Comparison of ENCODE assay signal across 19 cellular contexts in the genomic region with DNA sequence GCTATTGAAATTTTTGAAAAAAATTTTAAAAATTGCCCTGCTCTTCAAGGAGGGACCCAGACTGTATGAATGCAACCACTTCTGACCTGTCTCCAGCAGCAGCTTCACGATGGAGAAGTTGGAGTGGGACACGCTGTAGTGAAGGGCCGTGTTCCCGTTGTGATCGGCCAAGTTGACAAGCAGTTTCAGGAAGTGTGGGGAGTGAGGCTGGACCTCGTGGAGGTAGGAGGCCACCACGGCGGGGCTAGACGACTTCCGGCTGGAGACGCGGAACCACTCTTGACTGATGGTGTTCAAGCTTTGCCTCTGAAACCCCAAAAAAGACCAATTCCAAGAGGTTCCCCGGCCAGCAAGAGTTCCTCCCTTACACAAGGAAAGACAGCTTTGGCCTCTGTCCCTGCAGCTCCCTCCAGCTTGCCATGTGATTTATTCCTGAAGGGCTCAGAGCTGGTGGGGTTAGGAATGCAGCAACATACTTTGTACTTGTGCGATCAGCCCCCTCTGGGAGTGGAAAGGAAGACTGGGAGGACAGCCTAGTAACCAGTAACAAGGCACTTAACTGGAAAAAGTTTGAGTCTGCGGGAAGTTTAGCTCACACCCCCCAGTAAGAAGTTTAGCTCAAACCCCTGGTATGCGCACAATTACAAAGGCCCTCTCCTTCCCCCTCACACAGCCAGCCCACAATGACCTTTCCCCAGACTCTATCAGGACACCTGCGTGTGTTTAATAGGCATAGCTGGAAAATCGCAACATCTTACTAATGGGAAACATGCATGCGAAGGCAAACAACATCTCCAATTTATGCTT. TPM values are rescaled to one million over a fixed set of nuclear protein-coding genes. Genes with fewer than 3 reads are reported as not detected.
DNase-seq lines count a peak whose midpoint lies in the region; ATAC-seq and TF ChIP-seq lines count a peak whose summit lies in the region.
"Had no signal": no experiment of that assay in that cellular context is flagged by ENCODE, and none has a peak within 500 bp of the region (broad histone marks: within the 10 kb centered on the region; RNA-seq: fewer than 3 reads in every experiment).

No MANE protein-coding gene starts in this region.

- no peak overlapping the region for H2BK12ac ChIP-seq in neuronal stem cell (ENCODE audit: low read length)

- peak overlapping the region; percentile 36 for H2AK5ac ChIP-seq in neuronal stem cell (ENCODE audit: low read depth, low read length)

- ATAC-seq in GM23338 (peak; percentile 75), WTC11 (peak; percentile 77), HG02938 (IDR thresholded peaks at IDR 0.05; ENCODE audit: unreplicated experiment) (no peak), GM21447 (IDR thresholded peaks at IDR 0.05; ENCODE audit: unreplicated experiment) (no peak), HG02884 (IDR thresholded peaks at IDR 0.05; ENCODE audit: unreplicated experiment) (no peak)
- ATAC-seq: A549 had no signal

- H2AFZ ChIP-seq in GM23338 (peak overlapping the region; percentile 78), neuronal stem cell (ENCODE audit: low read length) (no peak overlapping the region)

- peak overlapping the region; percentile 20 for H4K8ac ChIP-seq in neuronal stem cell (ENCODE audit: low read depth, low read length)

- POLR2A ChIA-PET in WTC11 (lab: Charles Lee), result interaction anchor here (1.0 to 1.6 kb wide), 4 partner anchors 20 to 64 kb away, joined by 3 to 4 read pairs (median 3); no protein-coding TSS in a partner anchor

- H3K79me1 ChIP-seq in neuronal stem cell (ENCODE audit: low read depth, low read length), result no peaks in the 10 kb centered on the region

- DNase-seq in GM23338 (ENCODE audit: low spot score) (peak; percentile 41), WTC11 (ENCODE audit: low spot score) (no peak), iPS-NIHi7 (ENCODE audit: extremely low spot score) (peak; percentile 39), neuronal stem cell (ENCODE audit: low spot score) (peak; percentile 31)
- DNase-seq in activated effector memory CD4-positive, alpha-beta T cell treated with anti-CD3 and anti-CD28 coated beads, Interleukin-2, amount 50 U/mL, for 16 hours, result no peak
- DNase-seq: EL, IMR-90, Kasumi-1, MM.1S, NCI-H1092 treated with DMSO at 0.1 percent for 48 hours, NCI-H2227 treated with DMSO at 0.1 percent for 48 hours, NCI-H524 had no signal

- H3K23ac ChIP-seq in neuronal stem cell (ENCODE audit: low read depth, low read length, poor library complexity), result no peak overlapping the region

- no peaks in the 10 kb centered on the region for H3K79me2 ChIP-seq in GM23338 (replicated peaks; ENCODE audit: insufficient read depth)

- H3K4me1 ChIP-seq in GM23338 (ENCODE audit: insufficient read depth) (peaks cover 7% of the 10 kb centered on the region; the same call in 1 of the 2 replicates), neuronal stem cell (ENCODE audit: control insufficient read depth in 2 of 2, insufficient read depth in 1 of 2, low read depth in 1 of 2, low read length in 2 of 2) (peaks cover 0 to 19% of the 10 kb centered on the region in 2 donors)
- H3K4me1 ChIP-seq: A549; BLaER1 treated with 17β-estradiol and CSF1 and Interleukin-3, amounts not matched to agents 10 nM and 100 nM had no signal

- H3K4me2 ChIP-seq in GM23338, result 0 out of 2 replicates have a peak overlapping the region, but pooled peaks have one; percentile 51
- no peak overlapping the region for H3K4me2 ChIP-seq in neuronal stem cell (ENCODE audit: insufficient read depth, low read length, poor library complexity, severe bottlenecking)
- H3K4me2 ChIP-seq: A549; BLaER1 treated with 17β-estradiol and CSF1 and Interleukin-3, amounts not matched to agents 10 nM and 100 nM had no signal

- peak overlapping the region; percentile 82 for H3K18ac ChIP-seq in neuronal stem cell (ENCODE audit: low read length)

- peak overlapping the region; percentile 76 for H2BK120ac ChIP-seq in neuronal stem cell (ENCODE audit: low read depth, low read length)

- H3K36me3 ChIP-seq in GM23338 (ENCODE audit: insufficient read depth) (no peaks in the 10 kb centered on the region), neuronal stem cell (replicated peaks in 1 of 2; ENCODE audit: control insufficient read depth in 2 of 2, insufficient read depth in 2 of 2, low read length in 2 of 2) (no peaks in the 10 kb centered on the region)
- H3K36me3 ChIP-seq: BLaER1 treated with 17β-estradiol and CSF1 and Interleukin-3, amounts not matched to agents 10 nM and 100 nM had no signal

- H3K9ac ChIP-seq in neuronal stem cell (ENCODE audit: low read depth, low read length, poor library complexity), result no peak overlapping the region
- H3K9ac ChIP-seq: BLaER1 treated with 17β-estradiol and CSF1 and Interleukin-3, amounts not matched to agents 10 nM and 100 nM had no signal

- H3K4me3 ChIP-seq in GM23338 (no peak overlapping the region), neuronal stem cell (ENCODE audit: low read length in 2 of 2) (no peak overlapping the region)
- H3K4me3 ChIP-seq: A549; BLaER1 treated with 17β-estradiol and CSF1 and Interleukin-3, amounts not matched to agents 10 nM and 100 nM; SK-N-MC had no signal

- no peaks in the 10 kb centered on the region for H4K20me1 ChIP-seq in GM23338 (replicated peaks; ENCODE audit: insufficient read depth)
- H4K20me1 ChIP-seq: BLaER1 treated with 17β-estradiol and CSF1 and Interleukin-3, amounts not matched to agents 10 nM and 100 nM had no signal

- no peaks in the 10 kb centered on the region for H3K9me2 ChIP-seq in GM23338 (ENCODE audit: insufficient read depth)

- peaks cover 0 to 3% of the 10 kb centered on the region in 2 donors for H3K9me3 ChIP-seq in neuronal stem cell (replicated peaks in 1 of 2; ENCODE audit: control insufficient read depth in 2 of 2, insufficient read depth in 1 of 2, low read depth in 1 of 2, low read length in 2 of 2)
- H3K9me3 ChIP-seq: A549; BLaER1 treated with 17β-estradiol and CSF1 and Interleukin-3, amounts not matched to agents 10 nM and 100 nM had no signal

- no peaks in the 10 kb centered on the region for H3K9me3 Mint-ChIP-seq in GM23338
- H3K9me3 Mint-ChIP-seq in WTC11, result peaks cover 6% of the 10 kb centered on the region

- H3K4me1 Mint-ChIP-seq in GM23338, result peaks cover 19% of the 10 kb centered on the region; the same call in 2 of the 3 replicates
- peaks cover 19% of the 10 kb centered on the region for H3K4me1 Mint-ChIP-seq in WTC11

- no peak overlapping the region for H2BK5ac ChIP-seq in neuronal stem cell (ENCODE audit: low read length)

- CTCF ChIA-PET in WTC11 (lab: Charles Lee), result interaction anchor here (1.0 to 1.6 kb wide), 10 partner anchors 10 to 141 kb away, joined by 3 to 8 read pairs (median 4); no protein-coding TSS in a partner anchor

- no peak overlapping the region for H3K4ac ChIP-seq in neuronal stem cell (ENCODE audit: low read length)

- no peaks in the 10 kb centered on the region for H3K27me3 ChIP-seq in GM23338 (ENCODE audit: insufficient read depth)
- peaks cover 0 to 2% (median 0%) of the 10 kb centered on the region in 3 experiments for H3K27me3 ChIP-seq in neuronal stem cell (ENCODE audit: control insufficient read depth in 3 of 3, insufficient read depth in 3 of 3, low read depth in 1 of 3, low read length in 3 of 3)
- H3K27me3 ChIP-seq: BLaER1 treated with 17β-estradiol and CSF1 and Interleukin-3, amounts not matched to agents 10 nM and 100 nM had no signal

- TF ChIP-seq CTCF in GM23338 (conservative IDR thresholded peaks at IDR 0.05; ENCODE audit: low read depth in 2 of 2), result no peak
- no peak for TF ChIP-seq CTCF in WTC11 (IDR thresholded peaks at IDR 0.05)

- peak overlapping the region; percentile 19 for H2BK15ac ChIP-seq in neuronal stem cell (ENCODE audit: low read length)

- H3K36me3 Mint-ChIP-seq in GM23338 (ENCODE audit: low read depth) (no peaks in the 10 kb centered on the region), WTC11 (no peaks in the 10 kb centered on the region)

- WGBS in neuronal stem cell (ENCODE audit: extremely low coverage in 2 of 2, insufficient read length in 2 of 2, insufficient replicate concordance in 1 of 2), 2 donors, result no CpG with 5 or more reads among the region's 19 CpGs

- H3K27ac ChIP-seq in GM23338 (ENCODE audit: low read depth) (no peak overlapping the region), neuronal stem cell (replicated peaks; ENCODE audit: low read length) (peak overlapping the region; percentile 24)
- H3K27ac ChIP-seq: A549; BLaER1 treated with 17β-estradiol and CSF1 and Interleukin-3, amounts not matched to agents 10 nM and 100 nM; SK-N-MC had no signal

- no peak overlapping the region for H3K27ac Mint-ChIP-seq in GM23338
- H3K27ac Mint-ChIP-seq in WTC11, result no peak overlapping the region

- H3K14ac ChIP-seq in neuronal stem cell (ENCODE audit: low read length), result no peak overlapping the region

- H4K91ac ChIP-seq in neuronal stem cell (ENCODE audit: low read depth, low read length, poor library complexity), result no peak overlapping the region

- H3K27me3 Mint-ChIP-seq in GM23338 (ENCODE audit: insufficient read depth, low read depth, poor library complexity), result peaks cover 8% of the 10 kb centered on the region
- H3K27me3 Mint-ChIP-seq in WTC11 (ENCODE audit: low read depth), result peaks cover 16% of the 10 kb centered on the region

- H3F3A ChIP-seq in GM23338 (replicated peaks; ENCODE audit: low read depth), result peaks cover 4% of the 10 kb centered on the region; the same call in 1 of the 2 replicates

- H3K4me3 Mint-ChIP-seq in GM23338 (no peak overlapping the region), WTC11 (no peak overlapping the region)

TF ChIP-seq in GM23338, 12 proteins besides CTCF, POLR2A, EP300 and RAD21:
- TF ChIP-seq ZNF114 (CRISPR knock-in tag; IDR thresholded peaks at IDR 0.05) (no peak), JUNB (IDR thresholded peaks at IDR 0.05; ENCODE audit: unreplicated experiment) (no peak)

TF ChIP-seq in WTC11, 78 proteins besides CTCF, POLR2A, EP300 and RAD21 (continues in another document):
- no peak for TF ChIP-seq ZNF416 (CRISPR knock-in tag; IDR thresholded peaks at IDR 0.05)
- TF ChIP-seq, protein P1, sequence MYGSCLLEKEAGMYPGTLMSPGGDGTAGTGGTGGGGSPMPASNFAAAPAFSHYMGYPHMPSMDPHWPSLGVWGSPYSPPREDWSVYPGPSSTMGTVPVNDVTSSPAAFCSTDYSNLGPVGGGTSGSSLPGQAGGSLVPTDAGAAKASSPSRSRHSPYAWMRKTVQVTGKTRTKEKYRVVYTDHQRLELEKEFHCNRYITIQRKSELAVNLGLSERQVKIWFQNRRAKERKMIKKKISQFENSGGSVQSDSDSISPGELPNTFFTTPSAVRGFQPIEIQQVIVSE (CRISPR knock-in tag; IDR thresholded peaks at IDR 0.05; ENCODE audit: borderline replicate concordance), result no peak
- TF ChIP-seq, protein P2, sequence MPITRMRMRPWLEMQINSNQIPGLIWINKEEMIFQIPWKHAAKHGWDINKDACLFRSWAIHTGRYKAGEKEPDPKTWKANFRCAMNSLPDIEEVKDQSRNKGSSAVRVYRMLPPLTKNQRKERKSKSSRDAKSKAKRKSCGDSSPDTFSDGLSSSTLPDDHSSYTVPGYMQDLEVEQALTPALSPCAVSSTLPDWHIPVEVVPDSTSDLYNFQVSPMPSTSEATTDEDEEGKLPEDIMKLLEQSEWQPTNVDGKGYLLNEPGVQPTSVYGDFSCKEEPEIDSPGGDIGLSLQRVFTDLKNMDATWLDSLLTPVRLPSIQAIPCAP (CRISPR knock-in tag; IDR thresholded peaks at IDR 0.05), result no peak

RNA-seq across cellular contexts. Expression of a gene that starts 56.0 kb away (rescaled TPM):
- 0.19 and 0.42 TPM in 2 replicates for total RNA-seq in GM23338 (2014; rRNA removed; shearing (Covaris generic))
- 0.31 and 0.49 TPM in 2 replicates for polyA plus RNA-seq in GM23338 (2016; fragmentation: Nextera tagmentation; extraction: Ambion mirVana)
- 0.23 to 0.55 TPM (median 0.35 TPM) in 3 replicates for total RNA-seq in WTC11 (2021)
- polyA plus RNA-seq in neuronal stem cell (2013, experiment 1 of 2), result 2.5 TPM
- 2.6 TPM for polyA plus RNA-seq in neuronal stem cell (2013, experiment 2 of 2)
- total RNA-seq: HT1080, IMR-90 had no signal
- polyA plus RNA-seq: IMR-90 had no signal

Comparison
In these comparisons a context has a peak if more than half of its experiments do, and no peak if none do; other contexts are left out.
1. ATAC-seq: peak in GM23338 (single experiment) and WTC11 (single experiment); none in HG02938 (single experiment), GM21447 (single experiment) and HG02884 (single experiment).
2. DNase-seq: peak in GM23338 (single experiment), iPS-NIHi7 (single experiment) and neuronal stem cell (single experiment); none in WTC11 (single experiment) and activated effector memory CD4-positive, alpha-beta T cell treated with anti-CD3 and anti-CD28 coated beads, Interleukin-2, amount 50 U/mL, for 16 hours (single experiment).